In the genomic region with DNA sequence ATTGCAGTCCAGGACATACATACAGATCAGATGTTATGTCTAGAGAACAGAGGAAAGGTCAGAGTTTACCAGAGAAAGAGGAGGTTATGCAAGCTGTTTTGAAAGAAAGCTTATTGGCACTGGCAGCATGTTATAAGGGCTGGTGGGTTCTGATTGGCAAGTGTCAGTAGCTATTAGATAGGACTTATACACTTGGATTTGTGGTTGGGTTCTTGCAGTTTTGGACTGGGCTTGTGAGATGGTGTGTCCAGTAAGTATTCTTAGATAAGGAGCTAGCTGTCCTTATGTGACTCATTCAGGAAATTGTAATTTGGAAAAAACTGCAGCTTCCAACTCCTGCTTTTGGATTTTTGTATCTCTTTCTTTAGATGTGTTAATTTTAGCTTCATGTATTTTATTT, we compare ENCODE assay signal across 16 cellular contexts.
"Had no signal": no experiment of that assay in that cellular context is flagged by ENCODE, and none has a peak within 500 bp of the region (broad histone marks: within the 10 kb centered on the region; RNA-seq: fewer than 3 reads in every experiment).

No MANE protein-coding gene starts in this region.

- H3K36me3 ChIP-seq: ascending aorta, cardiac muscle cell had no signal

- H3K4me3 ChIP-seq: ascending aorta, cardiac muscle cell, lung, mucosa of descending colon had no signal

- DNase-seq: activated CD4-positive, alpha-beta T cell treated with anti-CD3 and anti-CD28 coated beads, Interleukin-2, amount 50 U/mL, for 1 hour; activated CD4-positive, CD25-positive, alpha-beta regulatory T cell; activated naive CD4-positive, alpha-beta T cell treated with Interleukin-2 at 50 U/mL for 16 hours; foreskin melanocyte; left cardiac atrium; mucosa of descending colon; naive thymus-derived CD4-positive, alpha-beta T cell; posterior cingulate gyrus; retina; stimulated activated CD4-positive, alpha-beta T cell treated with anti-CD3 and anti-CD28 coated beads, Interleukin-2, amount 100 ng/mL, for 48 hours; T-helper 2 cell had no signal

- H3K4me1 ChIP-seq: ascending aorta had no signal

- H3K27me3 ChIP-seq: ascending aorta, cardiac muscle cell had no signal

- ATAC-seq: activated T-helper 17 cell treated with anti-CD3 and anti-CD28 coated beads, Interleukin-2, amount 50 U/mL, for 72 hours; left cardiac atrium; mucosa of descending colon; naive thymus-derived CD4-positive, alpha-beta T cell; stimulated activated memory B cell treated with anti-CD40 and anti-IgM and Interleukin-4, amounts not matched to agents 10 μg/mL and 1 μg/mL and 100 μg/mL, for 72 hours had no signal

- H3K27ac ChIP-seq: ascending aorta, cardiac muscle cell had no signal
